Comparison of ENCODE assay signal across 8 cellular contexts in genomic region chr16:72093448-72094265, GRCh38. TPM values are rescaled to one million over a fixed set of nuclear protein-coding genes. Genes with fewer than 3 reads are reported as not detected.
DNase-seq lines count a peak whose midpoint lies in the region; ATAC-seq and TF ChIP-seq lines count a peak whose summit lies in the region.

Gene DHX38 (plus strand): TSS chr16:72093847. CDS start chr16:72096158, 2,311 bp downstream.
Gene TXNL4B (minus strand): TSS chr16:72093620. CDS start chr16:72090749, 2,871 bp downstream.

- TF ChIP-seq CTCF in dorsolateral prefrontal cortex (IDR thresholded peaks at IDR 0.05 in 54 of 56, conservative IDR thresholded peaks at IDR 0.05 in 2 of 56; ENCODE audit: low read depth in 1 of 56, partially characterized antibody in 56 of 56) (peak in 38 of 56 donors; percentile 9 to 58 (median 36)), liver (IDR thresholded peaks at IDR 0.05; ENCODE audit: low read depth, low read length, missing input control) (no peak)

- H3K36me3 Mint-ChIP-seq in activated CD4-positive, alpha-beta memory T cell treated with anti-CD3 and anti-CD28 coated beads for 36 hours, result peaks cover 25% of the 10 kb centered on the region

- H3K4me3 Mint-ChIP-seq in activated CD4-positive, alpha-beta memory T cell treated with anti-CD3 and anti-CD28 coated beads for 36 hours, result peak within 1 kb of the TSS; percentile 96

- under 1% methylated on average over 43 of the region's 43 CpGs for WGBS in liver

- H3K27me3 Mint-ChIP-seq in activated CD4-positive, alpha-beta memory T cell treated with anti-CD3 and anti-CD28 coated beads for 36 hours, result no peaks in the 10 kb centered on the region

- H3K9ac ChIP-seq in liver (ENCODE audit: low read depth in 1 of 2, low read length in 2 of 2), result peak within 1 kb of the TSS; percentile 94

- H3K4me1 Mint-ChIP-seq in activated CD4-positive, alpha-beta memory T cell treated with anti-CD3 and anti-CD28 coated beads for 36 hours (ENCODE audit: low read depth), result peaks cover 33% of the 10 kb centered on the region

- H3K36me3 ChIP-seq in liver (ENCODE audit: control insufficient read depth in 4 of 4, insufficient read depth in 3 of 4, low read depth in 1 of 4, low read length in 3 of 4), result peaks cover 13 to 42% (median 33%) of the 10 kb centered on the region in 4 donors

- intact Hi-C loops in activated CD4-positive, alpha-beta memory T cell treated with anti-CD3 and anti-CD28 coated beads for 36 hours (cut with micrococcal nuclease), result loop anchor here (1.0 to 5.0 kb wide), 8 partner anchors 25 to 611 kb away; partner anchors contain the start of genes AP1G1, DHODH, IST1 and PHLPP2
- intact Hi-C loops in dorsolateral prefrontal cortex (cut with DNase I), result loop anchor here (2.0 to 10.0 kb wide), 4 partner anchors 21 to 609 kb away; partner anchors contain the start of genes DHODH (in 2 of the 2), AP1G1 (in 1 of the 2) and ZNF19 (in 1 of the 2)

- TF ChIP-seq RAD21 in liver (IDR thresholded peaks at IDR 0.05), result peak; percentile 57 to 64

- no peaks in the 10 kb centered on the region for H3K27me3 ChIP-seq in dorsolateral prefrontal cortex
- H3K27me3 ChIP-seq in liver (ENCODE audit: control insufficient read depth in 4 of 4, insufficient read depth in 4 of 4, low read length in 3 of 4), result no peaks in the 10 kb centered on the region

- POLR2A ChIA-PET in activated CD4-positive, alpha-beta memory T cell treated with anti-CD3 and anti-CD28 coated beads for 36 hours (lab: Charles Lee), result interaction anchor here (0.5 to 1.3 kb wide), 6 partner anchors 9 to 1658 kb away, joined by 3 to 8 read pairs (median 4); partner anchors contain the start of gene IST1

- DNase-seq in CD1c-positive myeloid dendritic cell (ENCODE audit: extremely low spot score) (peak; percentile 98), NCI-H82 treated with DMSO at 0.1 percent for 48 hours (lab: John Stamatoyannopoulos, UW; ENCODE audit: unreplicated experiment) (peak; percentile 97), dorsolateral prefrontal cortex (peak; percentile 84 to 98 (median 96))
- DNase-seq in activated CD4-positive, alpha-beta memory T cell treated with anti-CD3 and anti-CD28 coated beads for 36 hours, result peak; percentile 96
- DNase-seq in stimulated activated CD4-positive, alpha-beta T cell treated with anti-CD3 and anti-CD28 coated beads, Interleukin-4, amount 100 ng/mL, for 24 hours, result peak; percentile 93

- H3K27ac Mint-ChIP-seq in activated CD4-positive, alpha-beta memory T cell treated with anti-CD3 and anti-CD28 coated beads for 36 hours, result peak within 1 kb of the TSS; percentile 94

- H3K4me3 ChIP-seq in dorsolateral prefrontal cortex (peak within 1 kb of the TSS; percentile 50 to 100 (median 92)), liver (ENCODE audit: low read depth in 1 of 3, low read length in 3 of 3) (peak within 1 kb of the TSS; percentile 65 to 99 (median 98))

- peaks cover 0 to 38% (median 29%) of the 10 kb centered on the region in 4 donors for H3K4me1 ChIP-seq in liver (ENCODE audit: control insufficient read depth in 4 of 4, insufficient read depth in 4 of 4, low read length in 3 of 4)

- ATAC-seq in GM19438 (IDR thresholded peaks at IDR 0.05; ENCODE audit: low read depth, unreplicated experiment), result peak; percentile 98
- ATAC-seq in HG03575 (IDR thresholded peaks at IDR 0.05; ENCODE audit: extremely low read depth, insufficient number of reproducible peaks, low FRiP score, unreplicated experiment), result peak; percentile 97

- H3K9me3 Mint-ChIP-seq in activated CD4-positive, alpha-beta memory T cell treated with anti-CD3 and anti-CD28 coated beads for 36 hours, result no peaks in the 10 kb centered on the region

- H3K9me3 ChIP-seq in liver (ENCODE audit: control insufficient read depth in 4 of 4, low read length in 3 of 4), result no peaks in the 10 kb centered on the region

- H3K27ac ChIP-seq in dorsolateral prefrontal cortex, result peak within 1 kb of the TSS; percentile 35 to 97 (median 88)
- peak within 1 kb of the TSS; percentile 78 to 88 for H3K27ac ChIP-seq in liver (ENCODE audit: low read depth in 1 of 2, low read length in 2 of 2)

- CTCF ChIA-PET in activated CD4-positive, alpha-beta memory T cell treated with anti-CD3 and anti-CD28 coated beads for 36 hours (lab: Charles Lee), result interaction anchor here (0.6 to 2.0 kb wide), 4 partner anchors 27 to 220 kb away, joined by 3 to 7 read pairs (median 4); no protein-coding TSS in a partner anchor

TF ChIP-seq in liver, 16 proteins besides CTCF, POLR2A, EP300 and RAD21:
- peak; percentile 100 for TF ChIP-seq YY1 (IDR thresholded peaks at IDR 0.05)
- TF ChIP-seq EGR1 (IDR thresholded peaks at IDR 0.05; ENCODE audit: low read depth in 2 of 2), result peak; percentile 32 to 83
- peak; percentile 80 for TF ChIP-seq NR2F2 (IDR thresholded peaks at IDR 0.05)
- no peak for TF ChIP-seq ZBTB33 (IDR thresholded peaks at IDR 0.05)
- peak; percentile 99 for TF ChIP-seq TAF1 (conservative IDR thresholded peaks at IDR 0.05)
- TF ChIP-seq MAX (IDR thresholded peaks at IDR 0.05), result peak; percentile 88
- TF ChIP-seq FOXA1 (IDR thresholded peaks at IDR 0.05), result no peak
- TF ChIP-seq GABPA (IDR thresholded peaks at IDR 0.05 in 1 of 2, conservative IDR thresholded peaks at IDR 0.05 in 1 of 2), result peak; percentile 92 to 98
- TF ChIP-seq RXRA (IDR thresholded peaks at IDR 0.05), result peak; percentile 65 to 83
- peak; percentile 16 for TF ChIP-seq FOXA2 (IDR thresholded peaks at IDR 0.05)
- no peak for TF ChIP-seq ATF3 (IDR thresholded peaks at IDR 0.05)
- peak; percentile 94 for TF ChIP-seq REST (IDR thresholded peaks at IDR 0.05)
- TF ChIP-seq HNF4G (IDR thresholded peaks at IDR 0.05), result no peak
- peak; percentile 86 to 92 for TF ChIP-seq JUND (IDR thresholded peaks at IDR 0.05)
- TF ChIP-seq HNF4A (conservative IDR thresholded peaks at IDR 0.05), result peak; percentile 64 to 79
- TF ChIP-seq SP1 (IDR thresholded peaks at IDR 0.05), result peak; percentile 89
TF ChIP-seq in liver: peak in this region for 12.

RNA-seq across cellular contexts. Expression of gene DHX38, which starts in this region (rescaled TPM):
- 10 to 100 TPM; 72.2 to 77.7 TPM for total RNA-seq in activated CD4-positive, alpha-beta memory T cell treated with anti-CD3 and anti-CD28 coated beads for 36 hours
- 10 to 100 TPM; 14.9 to 69.2 (median 49.3) TPM for total RNA-seq in dorsolateral prefrontal cortex
- total RNA-seq in liver, result 10 to 100 TPM; 27.5 to 40.9 TPM
- 10 to 100 TPM; 13.9 to 17.9 TPM for polyA plus RNA-seq in liver

RNA-seq across cellular contexts. Expression of gene TXNL4B, which starts in this region (rescaled TPM):
- total RNA-seq in activated CD4-positive, alpha-beta memory T cell treated with anti-CD3 and anti-CD28 coated beads for 36 hours, result 10 to 100 TPM; 18.3 to 20.1 TPM
- total RNA-seq in dorsolateral prefrontal cortex (10 to 100 TPM in 118 of 120 experiments, 1 to 10 TPM in 2; 6.8 to 28.6 (median 18.1) TPM), liver (10 to 100 TPM in 1 of 2 donors, 1 to 10 TPM in 1; 5.0 to 11.6 TPM)
- 1 to 10 TPM; 6.6 to 8.4 TPM for polyA plus RNA-seq in liver

Comparison
In these comparisons a context has a peak if more than half of its experiments do, and no peak if none do; other contexts are left out.
1. Peak in every context shown above with its lines: DNase-seq, ATAC-seq, H3K4me3 ChIP-seq and H3K27ac ChIP-seq.